In genomic region chr1:226110249-226111108, GRCh38 we compare ENCODE assay signal across 8 cellular contexts. TPM values are rescaled to one million over a fixed set of nuclear protein-coding genes. Genes with fewer than 3 reads are reported as not detected.
DNase-seq lines count a peak whose midpoint lies in the region; ATAC-seq and TF ChIP-seq lines count a peak whose summit lies in the region.

No MANE protein-coding gene starts in this region.

- peaks cover 39% of the 10 kb centered on the region for H3K4me1 ChIP-seq in KMS-11 (ENCODE audit: low read depth, poor library complexity, severe bottlenecking)
- H3K4me1 ChIP-seq in iPS-18a (ENCODE audit: control insufficient read depth, low read depth, low read length) = peaks cover 29% of the 10 kb centered on the region
- H3K4me1 ChIP-seq in skeletal muscle satellite cell (ENCODE audit: control insufficient read depth, insufficient read depth, low read length) = peaks cover 19% of the 10 kb centered on the region

- H3K4me2 ChIP-seq in KMS-11 (peak overlapping the region; percentile 89), skeletal muscle satellite cell (ENCODE audit: low read length) (peak overlapping the region; percentile 95)

- peaks cover 0 to 2% (median 0%) of the 10 kb centered on the region in 5 experiments for H3K9me3 Mint-ChIP-seq in brain

- ATAC-seq in GM21717 (IDR thresholded peaks at IDR 0.05; ENCODE audit: unreplicated experiment) = peak; percentile 73

- peak overlapping the region; percentile 64 for H2AFZ ChIP-seq in KMS-11 (ENCODE audit: low read depth)

- peaks cover 33% of the 10 kb centered on the region for H3K4me1 Mint-ChIP-seq in brain

- H3K27ac Mint-ChIP-seq in brain = peak overlapping the region; percentile 36 to 73 (median 62)

- H3K36me3 ChIP-seq in KMS-11 (ENCODE audit: insufficient read depth) = no peaks in the 10 kb centered on the region
- no peaks in the 10 kb centered on the region for H3K36me3 ChIP-seq in iPS-18a (ENCODE audit: control insufficient read depth, low read depth, low read length)
- no peaks in the 10 kb centered on the region for H3K36me3 ChIP-seq in skeletal muscle satellite cell (ENCODE audit: insufficient read depth, low read length)

- H3K4me3 ChIP-seq in KMS-11 (IDR thresholded peaks at IDR 0.05; ENCODE audit: insufficient read depth, low read depth, low read length) = peak overlapping the region; percentile 97
- H3K4me3 ChIP-seq in iPS-18a (ENCODE audit: low read length) = peak overlapping the region; percentile 64
- peak overlapping the region; percentile 72 for H3K4me3 ChIP-seq in skeletal muscle satellite cell (ENCODE audit: low read length)

- peaks cover 7% of the 10 kb centered on the region for H3K27me3 Mint-ChIP-seq in brain

- TF ChIP-seq CTCF in KMS-11 (conservative IDR thresholded peaks at IDR 0.05; ENCODE audit: low read depth, low read length) (no peak), brain (conservative IDR thresholded peaks at IDR 0.05) (no peak)

- peak overlapping the region; percentile 70 to 98 (median 81) for H3K4me3 Mint-ChIP-seq in brain

- DNase-seq in GF-D8 (lab: John Stamatoyannopoulos, UW) (peak; percentile 47), T-helper 22 cell (ENCODE audit: low read depth) (peak; percentile 13), T1000 (lab: John Stamatoyannopoulos, UW) (no peak)

- H3K27me3 ChIP-seq in KMS-11 (ENCODE audit: insufficient read depth, low read depth) = no peaks in the 10 kb centered on the region
- peaks cover 20% of the 10 kb centered on the region for H3K27me3 ChIP-seq in iPS-18a (ENCODE audit: control insufficient read depth, insufficient read depth, low read length)
- no peaks in the 10 kb centered on the region for H3K27me3 ChIP-seq in skeletal muscle satellite cell (ENCODE audit: control insufficient read depth, insufficient read depth, low read length)

- H3K36me3 Mint-ChIP-seq in brain = no peaks in the 10 kb centered on the region

- H3K27ac ChIP-seq in KMS-11 (peak overlapping the region; percentile 88), iPS-18a (ENCODE audit: low read length) (no peak overlapping the region)

- H3K79me2 ChIP-seq in KMS-11 (ENCODE audit: insufficient read depth, low read depth) = no peaks in the 10 kb centered on the region

- peak overlapping the region; percentile 94 for H3K9ac ChIP-seq in KMS-11
- peak overlapping the region; percentile 58 for H3K9ac ChIP-seq in iPS-18a (ENCODE audit: low read length)
- peak overlapping the region; percentile 88 for H3K9ac ChIP-seq in skeletal muscle satellite cell (ENCODE audit: low read depth, low read length)

- no peaks in the 10 kb centered on the region for H4K20me1 ChIP-seq in KMS-11 (ENCODE audit: insufficient read depth)

- no peaks in the 10 kb centered on the region for H3K9me3 ChIP-seq in iPS-18a (ENCODE audit: control insufficient read depth, low read depth, low read length)
- H3K9me3 ChIP-seq in skeletal muscle satellite cell (replicated peaks; ENCODE audit: low read length) = no peaks in the 10 kb centered on the region

RNA-seq across cellular contexts. Expression of gene H3-3A, which starts 48.0 kb away (rescaled TPM):
- polyA plus RNA-seq in brain (ENCODE audit: insufficient read depth, low read depth, low replicate concordance) = 1,542 TPM
- 114 and 121 TPM in 2 replicates for total RNA-seq in skeletal muscle satellite cell (2012; rRNA removed)
